24 cellular contexts compared by ENCODE assay signal in genomic region chr11:9735236-9735635, GRCh38.
"Had no signal": no experiment of that assay in that cellular context is flagged by ENCODE, and none has a peak within 500 bp of the region (broad histone marks: within the 10 kb centered on the region; RNA-seq: fewer than 3 reads in every experiment).

No MANE protein-coding gene starts in this region.

- H3K27ac ChIP-seq: esophagus squamous epithelium, heart left ventricle, neutrophil, ovary, prostate gland, tibial artery had no signal

- H3K4me3 ChIP-seq: esophagus squamous epithelium, heart left ventricle, ovary, prostate gland, tibial artery had no signal

- H3K27me3 Mint-ChIP-seq: activated CD4-positive, alpha-beta memory T cell treated with anti-CD3 and anti-CD28 coated beads, Interleukin-2, amount 10 ng/mL, durations not matched to agents 7 days and 5 days; activated naive CD8-positive, alpha-beta T cell treated with anti-CD3 and anti-CD28 coated beads, Interleukin-2, amount 50 U/mL, for 24 hours; brain; dendritic cell treated with granulocyte-macrophage colony-stimulating factor and Interleukin-4, amounts not matched to agents 40 ng/mL and 50 ng/mL, for 4 days; natural killer cell treated with Interleukin-12 subunit alpha and Interleukin-12 subunit beta and Interleukin-15 and Interleukin-18, amount 100 ng/mL, for 72 hours; stimulated activated naive CD8-positive, alpha-beta T cell treated with anti-CD3 and anti-CD28 coated beads, Interleukin-15, Interleukin-2, amounts not matched to agents 100 ng/mL and 50 ng/mL, for 24 hours had no signal

- DNase-seq: activated CD4-positive, alpha-beta memory T cell treated with anti-CD3 and anti-CD28 coated beads, Interleukin-2, amount 10 ng/mL, durations not matched to agents 7 days and 5 days; activated CD4-positive, alpha-beta T cell treated with anti-CD3 and anti-CD28 coated beads for 4 hours; activated gamma-delta T cell; activated naive CD4-positive, alpha-beta T cell treated with anti-CD3 and anti-CD28 coated beads, Interleukin-2, amount 50 U/mL, for 16 hours; activated naive CD8-positive, alpha-beta T cell treated with anti-CD3 and anti-CD28 coated beads, Interleukin-2, amount 50 U/mL, for 24 hours; caudate nucleus; effector CD4-positive, alpha-beta T cell; esophagus squamous epithelium; heart left ventricle; left ventricle myocardium superior; mammary epithelial cell; midbrain; ovary; stimulated activated CD4-positive, alpha-beta T cell treated with anti-CD3 and anti-CD28 coated beads, Interleukin-4, amount 100 ng/mL, for 1 hour; T-helper 1 cell; tibial artery had no signal

- ATAC-seq: activated naive CD8-positive, alpha-beta T cell treated with anti-CD3 and anti-CD28 coated beads, Interleukin-2, amount 50 U/mL, for 24 hours; heart left ventricle; left ventricle myocardium superior; natural killer cell treated with Interleukin-12 subunit alpha and Interleukin-12 subunit beta and Interleukin-15 and Interleukin-18, amount 100 ng/mL, for 72 hours had no signal

- H3K27ac Mint-ChIP-seq: activated CD4-positive, alpha-beta memory T cell treated with anti-CD3 and anti-CD28 coated beads, Interleukin-2, amount 10 ng/mL, durations not matched to agents 7 days and 5 days; activated naive CD8-positive, alpha-beta T cell treated with anti-CD3 and anti-CD28 coated beads, Interleukin-2, amount 50 U/mL, for 24 hours; brain; dendritic cell treated with granulocyte-macrophage colony-stimulating factor and Interleukin-4, amounts not matched to agents 40 ng/mL and 50 ng/mL, for 4 days; natural killer cell treated with Interleukin-12 subunit alpha and Interleukin-12 subunit beta and Interleukin-15 and Interleukin-18, amount 100 ng/mL, for 72 hours; stimulated activated naive CD8-positive, alpha-beta T cell treated with anti-CD3 and anti-CD28 coated beads, Interleukin-15, Interleukin-2, amounts not matched to agents 100 ng/mL and 50 ng/mL, for 24 hours had no signal

- H3K36me3 ChIP-seq: ovary, prostate gland had no signal

- H3K4me3 Mint-ChIP-seq: activated CD4-positive, alpha-beta memory T cell treated with anti-CD3 and anti-CD28 coated beads, Interleukin-2, amount 10 ng/mL, durations not matched to agents 7 days and 5 days; activated naive CD8-positive, alpha-beta T cell treated with anti-CD3 and anti-CD28 coated beads, Interleukin-2, amount 50 U/mL, for 24 hours; brain; dendritic cell treated with granulocyte-macrophage colony-stimulating factor and Interleukin-4, amounts not matched to agents 40 ng/mL and 50 ng/mL, for 4 days; natural killer cell treated with Interleukin-12 subunit alpha and Interleukin-12 subunit beta and Interleukin-15 and Interleukin-18, amount 100 ng/mL, for 72 hours; stimulated activated naive CD8-positive, alpha-beta T cell treated with anti-CD3 and anti-CD28 coated beads, Interleukin-15, Interleukin-2, amounts not matched to agents 100 ng/mL and 50 ng/mL, for 24 hours had no signal

- H3K27me3 ChIP-seq: esophagus squamous epithelium, heart left ventricle, neutrophil, ovary, tibial artery had no signal

- FAIRE-seq: islet of Langerhans, urothelium cell line had no signal

- H3K4me1 Mint-ChIP-seq: brain had no signal

- H3K9me3 ChIP-seq: ovary, prostate gland, tibial artery had no signal

- H3K4me1 ChIP-seq: prostate gland had no signal
